ENCODE assay signal across 16 cellular contexts in genomic region chr7:34061175-34061574, GRCh38.
DNase-seq lines count a peak whose midpoint lies in the region; TF ChIP-seq lines count a peak whose summit lies in the region.
"Had no signal": no experiment of that assay in that cellular context is flagged by ENCODE, and none has a peak within 500 bp of the region (broad histone marks: within the 10 kb centered on the region; RNA-seq: fewer than 3 reads in every experiment).

No MANE protein-coding gene starts in this region.

- TF ChIP-seq CTCF in SK-N-SH (IDR thresholded peaks at IDR 0.05), result no peak

- CTCF ChIA-PET in SK-N-SH (lab: Yijun Ruan, JAX), result interaction anchor here (1.8 kb wide), 1 partner anchor 26 kb away, joined by 5 read pairs; no protein-coding TSS in a partner anchor

- H4K20me1 ChIP-seq in SK-N-SH (ENCODE audit: insufficient read depth), result no peaks in the 10 kb centered on the region

- no peaks in the 10 kb centered on the region for H3K79me2 ChIP-seq in SK-N-SH (ENCODE audit: insufficient read depth)

- DNase-seq in GM03348 (ENCODE audit: low spot score), result peak; percentile 62
- no peak for DNase-seq in SK-N-SH
- peak; percentile 92 for DNase-seq in fibroblast of peridontal ligament (ENCODE audit: extremely low read depth)
- peak; percentile 63 for DNase-seq in skeletal muscle cell (ENCODE audit: low read depth)
- DNase-seq in SHP77 treated with DMSO at 0.1 percent for 48 hours (lab: John Stamatoyannopoulos, UW), result no peak
- no peak for DNase-seq in activated effector memory CD4-positive, alpha-beta T cell treated with anti-CD3 and anti-CD28 coated beads, Interleukin-2, amount 50 U/mL, for 16 hours
- DNase-seq in amygdala (lab: John Stamatoyannopoulos, UW), result no peak
- DNase-seq in NCI-H2196 treated with DMSO at 0.1 percent for 48 hours (lab: John Stamatoyannopoulos, UW; ENCODE audit: unreplicated experiment), result no peak
- DNase-seq: dorsolateral prefrontal cortex, left colon, NCI-H1436 treated with DMSO at 0.1 percent for 48 hours, NCI-H774, SIG-M5, small intestine had no signal

- WGBS in SK-N-SH (ENCODE audit: low lambda C conversion rate), result 10% methylated on average over 1 of the region's 1 CpG

- TF ChIP-seq EP300 in SK-N-SH (IDR thresholded peaks at IDR 0.05; ENCODE audit: borderline replicate concordance in 1 of 2, low read depth in 1 of 2, low read length in 1 of 2), result peak; percentile 18 to 100; a peak in 2 of 4 replicates

- H3K9me2 ChIP-seq in SK-N-SH, result no peaks in the 10 kb centered on the region

- H3K9me3 ChIP-seq in SK-N-SH, result no peaks in the 10 kb centered on the region

- POLR2A ChIA-PET in SK-N-SH (lab: Yijun Ruan, JAX), result no interaction called here

- no peaks in the 10 kb centered on the region for H3K36me3 ChIP-seq in SK-N-SH (replicated peaks in 1 of 2; ENCODE audit: control insufficient read depth in 1 of 2, insufficient read depth in 2 of 2, low read length in 1 of 2)

- H2AFZ ChIP-seq in SK-N-SH (ENCODE audit: low read depth), result no peak overlapping the region

- H3K4me3 ChIP-seq in SK-N-SH (ENCODE audit: low read depth in 2 of 2, low read length in 1 of 2) (no peak overlapping the region), skeletal muscle cell (ENCODE audit: low read depth, low read length) (no peak overlapping the region)
- H3K4me3 ChIP-seq: dorsolateral prefrontal cortex, K562 had no signal

- H3K27ac ChIP-seq in SK-N-SH (ENCODE audit: low read depth in 2 of 2, low read length in 1 of 2), result peak overlapping the region in 1 of 2 experiments; percentile 81; a peak in 2 of 4 replicates
- H3K27ac ChIP-seq: VCaP had no signal

- no peaks in the 10 kb centered on the region for H3K27me3 ChIP-seq in SK-N-SH (ENCODE audit: insufficient read depth)
- H3K27me3 ChIP-seq: dorsolateral prefrontal cortex had no signal

- H3K9ac ChIP-seq in SK-N-SH, result peak overlapping the region; percentile 27; the same call in 1 of the 2 replicates

- no peak for TF ChIP-seq RAD21 in SK-N-SH (IDR thresholded peaks at IDR 0.05; ENCODE audit: low read length)

- H3F3A ChIP-seq in SK-N-SH (replicated peaks; ENCODE audit: insufficient read depth), result peaks cover 21% of the 10 kb centered on the region

- H3K4me2 ChIP-seq in SK-N-SH, result peak overlapping the region; percentile 18; the same call in 1 of the 2 replicates

- H3K4me1 ChIP-seq in SK-N-SH (ENCODE audit: control insufficient read depth in 1 of 2, insufficient read depth in 2 of 2, low read depth in 1 of 2, low read length in 1 of 2), result peaks cover 0 to 61% of the 10 kb centered on the region in 2 experiments; a peak in 2 of 4 replicates

TF ChIP-seq in SK-N-SH, 30 proteins besides CTCF, POLR2A, EP300 and RAD21 (continues in another document):
- TF ChIP-seq POLR2AphosphoS5 (IDR thresholded peaks at IDR 0.05; ENCODE audit: low read depth, low read length) (peak; percentile 83; the same call in 1 of the 2 replicates), NFIC (IDR thresholded peaks at IDR 0.05; ENCODE audit: borderline replicate concordance) (peak; percentile 92), ZBTB33 (IDR thresholded peaks at IDR 0.05; ENCODE audit: borderline replicate concordance, low read depth) (peak; percentile 88), ELF1 (IDR thresholded peaks at IDR 0.05) (peak; percentile 53; the same call in 1 of the 2 replicates), FOSL2 (IDR thresholded peaks at IDR 0.05; ENCODE audit: borderline replicate concordance, low read depth) (peak; percentile 95), RFX5 (IDR thresholded peaks at IDR 0.05; ENCODE audit: low read length) (no peak), RCOR1 (IDR thresholded peaks at IDR 0.05; ENCODE audit: low read length) (no peak), IRF3 (IDR thresholded peaks at IDR 0.05; ENCODE audit: low read depth, low read length) (no peak), EZH2phosphoT487 (IDR thresholded peaks at IDR 0.05; ENCODE audit: borderline replicate concordance, low read depth) (no peak), RXRA (IDR thresholded peaks at IDR 0.05; ENCODE audit: borderline replicate concordance, low read depth) (peak; percentile 85), MXI1 (IDR thresholded peaks at IDR 0.05; ENCODE audit: low read depth, low read length) (no peak), YY1 (IDR thresholded peaks at IDR 0.05; ENCODE audit: low read depth) (peak; percentile 66; the same call in 1 of the 2 replicates), CHD2 (IDR thresholded peaks at IDR 0.05; ENCODE audit: low read length, partially characterized antibody) (no peak), NRF1 (IDR thresholded peaks at IDR 0.05; ENCODE audit: low read depth, low read length) (no peak), JUND (IDR thresholded peaks at IDR 0.05) (peak; percentile 99), FOXM1 (IDR thresholded peaks at IDR 0.05; ENCODE audit: low read depth) (peak; percentile 94), TEAD4 (IDR thresholded peaks at IDR 0.05; ENCODE audit: borderline replicate concordance, insufficient read depth) (peak; percentile 99), FOXJ3 (CRISPR knock-in tag; IDR thresholded peaks at IDR 0.05) (no peak), MEF2A (IDR thresholded peaks at IDR 0.05; ENCODE audit: borderline replicate concordance, low read depth) (peak; percentile 90), SIN3A (IDR thresholded peaks at IDR 0.05; ENCODE audit: borderline replicate concordance, low read depth, low read length) (no peak)
- TF ChIP-seq, protein P1, sequence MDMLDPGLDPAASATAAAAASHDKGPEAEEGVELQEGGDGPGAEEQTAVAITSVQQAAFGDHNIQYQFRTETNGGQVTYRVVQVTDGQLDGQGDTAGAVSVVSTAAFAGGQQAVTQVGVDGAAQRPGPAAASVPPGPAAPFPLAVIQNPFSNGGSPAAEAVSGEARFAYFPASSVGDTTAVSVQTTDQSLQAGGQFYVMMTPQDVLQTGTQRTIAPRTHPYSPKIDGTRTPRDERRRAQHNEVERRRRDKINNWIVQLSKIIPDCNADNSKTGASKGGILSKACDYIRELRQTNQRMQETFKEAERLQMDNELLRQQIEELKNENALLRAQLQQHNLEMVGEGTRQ (IDR thresholded peaks at IDR 0.05; ENCODE audit: borderline replicate concordance, low read depth, low read length), result no peak
- TF ChIP-seq, protein P2, sequence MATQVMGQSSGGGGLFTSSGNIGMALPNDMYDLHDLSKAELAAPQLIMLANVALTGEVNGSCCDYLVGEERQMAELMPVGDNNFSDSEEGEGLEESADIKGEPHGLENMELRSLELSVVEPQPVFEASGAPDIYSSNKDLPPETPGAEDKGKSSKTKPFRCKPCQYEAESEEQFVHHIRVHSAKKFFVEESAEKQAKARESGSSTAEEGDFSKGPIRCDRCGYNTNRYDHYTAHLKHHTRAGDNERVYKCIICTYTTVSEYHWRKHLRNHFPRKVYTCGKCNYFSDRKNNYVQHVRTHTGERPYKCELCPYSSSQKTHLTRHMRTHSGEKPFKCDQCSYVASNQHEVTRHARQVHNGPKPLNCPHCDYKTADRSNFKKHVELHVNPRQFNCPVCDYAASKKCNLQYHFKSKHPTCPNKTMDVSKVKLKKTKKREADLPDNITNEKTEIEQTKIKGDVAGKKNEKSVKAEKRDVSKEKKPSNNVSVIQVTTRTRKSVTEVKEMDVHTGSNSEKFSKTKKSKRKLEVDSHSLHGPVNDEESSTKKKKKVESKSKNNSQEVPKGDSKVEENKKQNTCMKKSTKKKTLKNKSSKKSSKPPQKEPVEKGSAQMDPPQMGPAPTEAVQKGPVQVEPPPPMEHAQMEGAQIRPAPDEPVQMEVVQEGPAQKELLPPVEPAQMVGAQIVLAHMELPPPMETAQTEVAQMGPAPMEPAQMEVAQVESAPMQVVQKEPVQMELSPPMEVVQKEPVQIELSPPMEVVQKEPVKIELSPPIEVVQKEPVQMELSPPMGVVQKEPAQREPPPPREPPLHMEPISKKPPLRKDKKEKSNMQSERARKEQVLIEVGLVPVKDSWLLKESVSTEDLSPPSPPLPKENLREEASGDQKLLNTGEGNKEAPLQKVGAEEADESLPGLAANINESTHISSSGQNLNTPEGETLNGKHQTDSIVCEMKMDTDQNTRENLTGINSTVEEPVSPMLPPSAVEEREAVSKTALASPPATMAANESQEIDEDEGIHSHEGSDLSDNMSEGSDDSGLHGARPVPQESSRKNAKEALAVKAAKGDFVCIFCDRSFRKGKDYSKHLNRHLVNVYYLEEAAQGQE (IDR thresholded peaks at IDR 0.05; ENCODE audit: low read depth, low read length), result no peak
- TF ChIP-seq, protein P3, sequence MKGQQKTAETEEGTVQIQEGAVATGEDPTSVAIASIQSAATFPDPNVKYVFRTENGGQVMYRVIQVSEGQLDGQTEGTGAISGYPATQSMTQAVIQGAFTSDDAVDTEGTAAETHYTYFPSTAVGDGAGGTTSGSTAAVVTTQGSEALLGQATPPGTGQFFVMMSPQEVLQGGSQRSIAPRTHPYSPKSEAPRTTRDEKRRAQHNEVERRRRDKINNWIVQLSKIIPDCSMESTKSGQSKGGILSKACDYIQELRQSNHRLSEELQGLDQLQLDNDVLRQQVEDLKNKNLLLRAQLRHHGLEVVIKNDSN (IDR thresholded peaks at IDR 0.05; ENCODE audit: borderline replicate concordance, low read depth), result 0 out of 2 replicates have a peak, but pooled peaks have one; percentile 12

Comparison
In these comparisons a context has a peak if more than half of its experiments do, and no peak if none do; other contexts are left out.
1. DNase-seq: peak in GM03348 (single experiment), fibroblast of peridontal ligament (single experiment) and skeletal muscle cell (single experiment); none in SK-N-SH (single experiment), SHP77 treated with DMSO at 0.1 percent for 48 hours (single experiment), activated effector memory CD4-positive, alpha-beta T cell treated with anti-CD3 and anti-CD28 coated beads, Interleukin-2, amount 50 U/mL, for 16 hours (single experiment), amygdala (0 of 56) and NCI-H2196 treated with DMSO at 0.1 percent for 48 hours (single experiment).